ENCODE assay signal across 9 cellular contexts in genomic region chr2:85577386-85578242, GRCh38. TPM values are rescaled to one million over a fixed set of nuclear protein-coding genes. Genes with fewer than 3 reads are reported as not detected.
A peak's percentile ranks its signal among the peaks of the same experiment; 100 is the strongest.
DNase-seq lines count a peak whose midpoint lies in the region; ATAC-seq and TF ChIP-seq lines count a peak whose summit lies in the region.
"Had no signal": no experiment of that assay in that cellular context is flagged by ENCODE, and none has a peak within 500 bp of the region (broad histone marks: within the 10 kb centered on the region; RNA-seq: fewer than 3 reads in every experiment).

Gene VAMP8, plus strand, starts transcription at chr2:85577586. Its CDS starts 61 bp downstream, at chr2:85577647.

- H2AFZ ChIP-seq in IMR-90 (replicated peaks; ENCODE audit: low read length, poor library complexity) = peak within 1 kb of the TSS; percentile 79

- H2BK120ac ChIP-seq in IMR-90 (ENCODE audit: low read depth, low read length) = peak within 1 kb of the TSS; percentile 52; the same call in 1 of the 2 replicates

- ATAC-seq in GM19351 (IDR thresholded peaks at IDR 0.05; ENCODE audit: unreplicated experiment) (peak; percentile 74), IMR-90 (ENCODE audit: low read depth) (peak; percentile 43; the same call in 1 of the 2 replicates), activated B cell treated with CpG ODN at 0.5 μM for 24 hours (ENCODE audit: low read depth) (peak; percentile 76)
- peak; percentile 78 for ATAC-seq in stimulated activated naive B cell treated with anti-CD40 and anti-IgM and Interleukin-4, amounts not matched to agents 10 μg/mL and 1 μg/mL and 100 μg/mL, for 72 hours (replicated peaks)

- H3K56ac ChIP-seq in IMR-90 (ENCODE audit: extremely low read depth, insufficient read depth, low read length) = no peak within 1 kb of the TSS

- 0 out of 2 replicates have a peak, but pooled peaks cover 3% of the 10 kb centered on the region for H3K9me1 ChIP-seq in IMR-90 (ENCODE audit: insufficient read depth, low read length)

- BruUV-seq in IMR-90 (replicated peaks; lab: Mats Ljungman, UMichigan) = no TSS peak

- peak within 1 kb of the TSS; percentile 49; the same call in 1 of the 2 replicates for H4K91ac ChIP-seq in IMR-90 (ENCODE audit: insufficient read depth, low read depth, low read length)

- CTCF ChIA-PET in IMR-90 (lab: Yijun Ruan, JAX) = interaction anchor here (0.5 to 1.1 kb wide), 2 partner anchors 75 to 392 kb away, joined by 3 to 4 read pairs; no protein-coding TSS in a partner anchor
- CTCF ChIA-PET in activated B cell treated with CpG ODN at 0.5 μM for 24 hours (lab: Charles Lee) = no interaction called here

- H4K8ac ChIP-seq in IMR-90 (ENCODE audit: low read depth in 2 of 2, low read length in 2 of 2) = peak within 1 kb of the TSS; percentile 65 to 69; a peak in 2 of 4 replicates

- no peaks in the 10 kb centered on the region for H4K20me1 ChIP-seq in IMR-90 (ENCODE audit: insufficient read depth, low read length)

- WGBS in IMR-90 (ENCODE audit: extremely low coverage in 2 of 2, insufficient read length in 1 of 2), 2 experiments = 54% methylated on average over 6 of the region's 19 CpGs; no CpG with 5 or more reads in 1 of the 2 experiments

- H3K27ac Mint-ChIP-seq in activated B cell treated with CpG ODN at 0.5 μM for 24 hours = peak within 1 kb of the TSS; percentile 93
- peak within 1 kb of the TSS; percentile 99 for H3K27ac Mint-ChIP-seq in dendritic cell treated with granulocyte-macrophage colony-stimulating factor and Interleukin-4, amounts not matched to agents 40 ng/mL and 50 ng/mL, for 4 days
- H3K27ac Mint-ChIP-seq in mesothelial cell of epicardium = peak within 1 kb of the TSS; percentile 96
- H3K27ac Mint-ChIP-seq in stimulated activated naive B cell treated with anti-CD40 and anti-IgM and Interleukin-4, amounts not matched to agents 10 μg/mL and 1 μg/mL and 100 μg/mL, for 72 hours = peak within 1 kb of the TSS; percentile 96

- H3K4ac ChIP-seq in IMR-90 (ENCODE audit: low read depth, low read length) = peak within 1 kb of the TSS; percentile 47

- no peaks in the 10 kb centered on the region for H3K9me3 ChIP-seq in IMR-90 (ENCODE audit: control insufficient read depth, insufficient read depth, low read length)

- intact Hi-C loops in IMR-90 (cut with micrococcal nuclease) (no loop called here), activated B cell treated with CpG ODN at 0.5 μM for 24 hours (cut with micrococcal nuclease) (loop anchor here (1.0 to 2.0 kb wide), 5 partner anchors 10 to 39 kb away; partner anchors contain the start of genes GGCX, RNF181, TMEM150A and USP39)
- intact Hi-C loops in dendritic cell treated with granulocyte-macrophage colony-stimulating factor and Interleukin-4, amounts not matched to agents 40 ng/mL and 50 ng/mL, for 4 days (cut with micrococcal nuclease) = loop anchor here (2.0 kb wide), 2 partner anchors 17 kb away; partner anchors contain the start of genes GGCX and RNF181

- H2AK9ac ChIP-seq in IMR-90 (replicated peaks; ENCODE audit: low read depth, low read length, poor library complexity) = peak within 1 kb of the TSS; percentile 10

- H3K4me3 Mint-ChIP-seq in activated B cell treated with CpG ODN at 0.5 μM for 24 hours (peak within 1 kb of the TSS; percentile 94), mesothelial cell of epicardium (peak within 1 kb of the TSS; percentile 79)
- H3K4me3 Mint-ChIP-seq in dendritic cell treated with granulocyte-macrophage colony-stimulating factor and Interleukin-4, amounts not matched to agents 40 ng/mL and 50 ng/mL, for 4 days = peak within 1 kb of the TSS; percentile 97
- H3K4me3 Mint-ChIP-seq in stimulated activated naive B cell treated with anti-CD40 and anti-IgM and Interleukin-4, amounts not matched to agents 10 μg/mL and 1 μg/mL and 100 μg/mL, for 72 hours = peak within 1 kb of the TSS; percentile 92 to 99

- H3K14ac ChIP-seq in IMR-90 (replicated peaks; ENCODE audit: low read depth, low read length) = no peak within 1 kb of the TSS

- H3K4me2 ChIP-seq in IMR-90 (ENCODE audit: low read depth, low read length) = no peak within 1 kb of the TSS

- no peak within 1 kb of the TSS for H3K9ac ChIP-seq in IMR-90 (ENCODE audit: low read depth, low read length)

- H3K23ac ChIP-seq in IMR-90 (ENCODE audit: low read depth, low read length) = no peak within 1 kb of the TSS

- no peak for TF ChIP-seq POLR2A in IMR-90 (IDR thresholded peaks at IDR 0.05; ENCODE audit: low read depth, low read length)

- TF ChIP-seq CTCF in IMR-90 (conservative IDR thresholded peaks at IDR 0.05; ENCODE audit: low read depth, low read length) (no peak), activated B cell treated with CpG ODN at 0.5 μM for 24 hours (IDR thresholded peaks at IDR 0.05) (no peak), mesothelial cell of epicardium (IDR thresholded peaks at IDR 0.05; ENCODE audit: unreplicated experiment) (no peak)

- no peak within 1 kb of the TSS for H2BK5ac ChIP-seq in IMR-90 (ENCODE audit: low read depth, low read length, poor library complexity, severe bottlenecking)

- H2BK15ac ChIP-seq in IMR-90 (ENCODE audit: low read depth, low read length) = no peak within 1 kb of the TSS; the same call in 2 of the 3 replicates

- no peaks in the 10 kb centered on the region for H3K36me3 ChIP-seq in IMR-90 (ENCODE audit: control insufficient read depth, insufficient read depth, low read length)

- POLR2A ChIA-PET in IMR-90 (lab: Charles Lee; ENCODE audit: unreplicated experiment) (interaction anchor here (0.6 to 1.0 kb wide), 2 partner anchors 10 to 34 kb away, joined by 3 read pairs; partner anchors contain the start of gene C2orf68), activated B cell treated with CpG ODN at 0.5 μM for 24 hours (lab: Charles Lee) (interaction anchor here (0.6 to 4.9 kb wide), 14 partner anchors 10 to 223 kb away, joined by 3 to 45 read pairs (median 6); partner anchors contain the start of genes C2orf68, ELMOD3, GGCX and MAT2A)

- H3K27ac ChIP-seq in IMR-90 (ENCODE audit: insufficient read depth, low read length) = peak within 1 kb of the TSS; percentile 68; the same call in 1 of the 2 replicates

- H3K9me3 Mint-ChIP-seq in activated B cell treated with CpG ODN at 0.5 μM for 24 hours (no peaks in the 10 kb centered on the region), mesothelial cell of epicardium (no peaks in the 10 kb centered on the region)
- no peaks in the 10 kb centered on the region for H3K9me3 Mint-ChIP-seq in dendritic cell treated with granulocyte-macrophage colony-stimulating factor and Interleukin-4, amounts not matched to agents 40 ng/mL and 50 ng/mL, for 4 days
- H3K9me3 Mint-ChIP-seq in stimulated activated naive B cell treated with anti-CD40 and anti-IgM and Interleukin-4, amounts not matched to agents 10 μg/mL and 1 μg/mL and 100 μg/mL, for 72 hours = no peaks in the 10 kb centered on the region

- no peak for TF ChIP-seq RAD21 in IMR-90 (IDR thresholded peaks at IDR 0.05; ENCODE audit: low read length)

- H3K36me3 Mint-ChIP-seq in activated B cell treated with CpG ODN at 0.5 μM for 24 hours (ENCODE audit: low read depth) (peaks cover 23% of the 10 kb centered on the region), mesothelial cell of epicardium (peaks cover 7% of the 10 kb centered on the region)
- H3K36me3 Mint-ChIP-seq in dendritic cell treated with granulocyte-macrophage colony-stimulating factor and Interleukin-4, amounts not matched to agents 40 ng/mL and 50 ng/mL, for 4 days (ENCODE audit: low read depth) = peaks cover 55% of the 10 kb centered on the region
- H3K36me3 Mint-ChIP-seq in stimulated activated naive B cell treated with anti-CD40 and anti-IgM and Interleukin-4, amounts not matched to agents 10 μg/mL and 1 μg/mL and 100 μg/mL, for 72 hours = peaks cover 21 to 29% of the 10 kb centered on the region in 2 donors

- dilution Hi-C loops in IMR-90 (cut with HindIII; ENCODE audit: low sequenced_read_pairs, unreplicated experiment) = no loop called here

- no peak within 1 kb of the TSS for H2AK5ac ChIP-seq in IMR-90 (ENCODE audit: low read depth, low read length)

- DNase-seq in Ammon's horn (ENCODE audit: low spot score) (peak; percentile 45), IMR-90 (no peak), activated B cell treated with CpG ODN at 0.5 μM for 24 hours (peak; percentile 56), mesothelial cell of epicardium (ENCODE audit: low spot score in 2 of 2, unreplicated experiment in 2 of 2) (peak in 1 of 2 experiments; percentile 57), DMS 273 treated with DMSO at 0.1 percent for 48 hours (lab: John Stamatoyannopoulos, UW) (no peak)
- DNase-seq in stimulated activated naive B cell treated with anti-CD40 and anti-IgM and Interleukin-4, amounts not matched to agents 10 μg/mL and 1 μg/mL and 100 μg/mL, for 72 hours = peak; percentile 46
- DNase-seq: DND-41 had no signal

- H3K4me1 Mint-ChIP-seq in activated B cell treated with CpG ODN at 0.5 μM for 24 hours (peaks cover 37% of the 10 kb centered on the region), mesothelial cell of epicardium (peaks cover 42% of the 10 kb centered on the region)
- H3K4me1 Mint-ChIP-seq in dendritic cell treated with granulocyte-macrophage colony-stimulating factor and Interleukin-4, amounts not matched to agents 40 ng/mL and 50 ng/mL, for 4 days (ENCODE audit: low read depth) = peaks cover 52% of the 10 kb centered on the region
- peaks cover 26 to 46% of the 10 kb centered on the region in 2 donors for H3K4me1 Mint-ChIP-seq in stimulated activated naive B cell treated with anti-CD40 and anti-IgM and Interleukin-4, amounts not matched to agents 10 μg/mL and 1 μg/mL and 100 μg/mL, for 72 hours

- H3K4me1 ChIP-seq in IMR-90 (ENCODE audit: control insufficient read depth, insufficient read depth, low read length) = peaks cover 16% of the 10 kb centered on the region; the same call in 1 of the 2 replicates

- peaks cover 4% of the 10 kb centered on the region for H3K27me3 ChIP-seq in IMR-90 (ENCODE audit: control insufficient read depth, insufficient read depth, low read length)

- H3K27me3 Mint-ChIP-seq in activated B cell treated with CpG ODN at 0.5 μM for 24 hours (no peaks in the 10 kb centered on the region), mesothelial cell of epicardium (ENCODE audit: low read depth) (peaks cover 2% of the 10 kb centered on the region)
- no peaks in the 10 kb centered on the region for H3K27me3 Mint-ChIP-seq in dendritic cell treated with granulocyte-macrophage colony-stimulating factor and Interleukin-4, amounts not matched to agents 40 ng/mL and 50 ng/mL, for 4 days
- no peaks in the 10 kb centered on the region for H3K27me3 Mint-ChIP-seq in stimulated activated naive B cell treated with anti-CD40 and anti-IgM and Interleukin-4, amounts not matched to agents 10 μg/mL and 1 μg/mL and 100 μg/mL, for 72 hours

- in situ Hi-C loops in IMR-90 (cut with MboI; ENCODE audit: low sequenced_read_pairs) = no loop called here

- H4K5ac ChIP-seq in IMR-90 (ENCODE audit: low read depth, low read length) = peak within 1 kb of the TSS; percentile 38; the same call in 1 of the 2 replicates

- H3K4me3 ChIP-seq in IMR-90 (ENCODE audit: insufficient read depth, low read depth, low read length) = no peak within 1 kb of the TSS

- no peak within 1 kb of the TSS for H2BK20ac ChIP-seq in IMR-90 (ENCODE audit: low read depth, low read length)

- H3K79me1 ChIP-seq in IMR-90 (ENCODE audit: low read depth in 1 of 2, low read length in 2 of 2) = no peaks in the 10 kb centered on the region

- no peak within 1 kb of the TSS for H3K18ac ChIP-seq in IMR-90 (ENCODE audit: low read depth, low read length)

RNA-seq across cellular contexts. Expression of gene VAMP8, which starts in this region (rescaled TPM):
- total RNA-seq in IMR-90 (2012; rRNA removed) = 0.83 and 0.90 TPM in 2 replicates
- polyA plus RNA-seq in IMR-90 (2012; rRNA removed) = 1.7 and 1.9 TPM in 2 replicates
- polyA plus RNA-seq in IMR-90 (2012; cell fraction: cytosol; rRNA removed) = 0.82 and 2.4 TPM in 2 replicates
- 0.13 and 2.1 TPM in 2 replicates for polyA plus RNA-seq in IMR-90 (2012; cell fraction: nucleus; rRNA removed; ENCODE audit: low replicate concordance)
- 128 and 145 TPM in 2 replicates for total RNA-seq in activated B cell treated with CpG ODN at 0.5 μM for 24 hours
- total RNA-seq in mesothelial cell of epicardium = 51.0 to 55.7 TPM (median 55.5 TPM) in 3 replicates

Comparison
In these comparisons a context has a peak if more than half of its experiments do, and no peak if none do; other contexts are left out.
1. RNA of gene VAMP8 (total RNA-seq): 128 to 145 TPM in activated B cell treated with CpG ODN at 0.5 μM for 24 hours and 51.0 to 55.7 TPM in mesothelial cell of epicardium; 0.83 to 0.90 TPM in IMR-90; every median in the first group is over 10 times any median in the second.
2. DNase-seq: peak in Ammon's horn (single experiment), activated B cell treated with CpG ODN at 0.5 μM for 24 hours (single experiment) and stimulated activated naive B cell treated with anti-CD40 and anti-IgM and Interleukin-4, amounts not matched to agents 10 μg/mL and 1 μg/mL and 100 μg/mL, for 72 hours (single experiment); none in IMR-90 (single experiment) and DMS 273 treated with DMSO at 0.1 percent for 48 hours (single experiment).
3. Peak in every context shown above with its lines, with median percentiles within 50 percentile points of each other: ATAC-seq, H3K27ac Mint-ChIP-seq and H3K4me3 Mint-ChIP-seq.